ENCODE assay signal across 21 cellular contexts in genomic region chr2:239022437-239023260, GRCh38.
DNase-seq lines count a peak whose midpoint lies in the region; ATAC-seq and TF ChIP-seq lines count a peak whose summit lies in the region.
"Had no signal": no experiment of that assay in that cellular context is flagged by ENCODE, and none has a peak within 500 bp of the region (broad histone marks: within the 10 kb centered on the region; RNA-seq: fewer than 3 reads in every experiment).

No MANE protein-coding gene starts in this region.

- H3K79me2 ChIP-seq in osteoblast (ENCODE audit: insufficient read depth, low read length), result no peaks in the 10 kb centered on the region

- peaks cover 1% of the 10 kb centered on the region for H3K27me3 Mint-ChIP-seq in endodermal cell (ENCODE audit: insufficient read depth)

- H3K4me2 ChIP-seq in osteoblast (ENCODE audit: insufficient read depth, low read length), result no peak overlapping the region
- H3K4me2 ChIP-seq: A549, GM23338 had no signal

- no peak overlapping the region for H3K27ac Mint-ChIP-seq in endodermal cell
- H3K27ac Mint-ChIP-seq: CD4-positive, CD25-positive, alpha-beta regulatory T cell; GM23338 had no signal

- no peaks in the 10 kb centered on the region for H4K20me1 ChIP-seq in osteoblast (ENCODE audit: insufficient read depth, low read length)

- DNase-seq in left cardiac atrium (peak; percentile 3), cardiac septum (ENCODE audit: low spot score) (no peak), endodermal cell (peak; percentile 29), osteoblast (ENCODE audit: insufficient read length, low spot score, missing footprints) (peak; percentile 74)
- DNase-seq: CD4-positive, CD25-positive, alpha-beta regulatory T cell; DMS79; Karpas-422; NCI-H1694; NCI-H2081; NCI-H2171; NCI-H524 treated with DMSO at 0.1 percent for 48 hours; NCI-H82; SJCRH30 had no signal

- ATAC-seq in left cardiac atrium (no peak), GM21423 (IDR thresholded peaks at IDR 0.05; ENCODE audit: unreplicated experiment) (no peak), HG03571 (IDR thresholded peaks at IDR 0.05; ENCODE audit: unreplicated experiment) (no peak), GM19351 (IDR thresholded peaks at IDR 0.05; ENCODE audit: unreplicated experiment) (no peak)
- ATAC-seq: A549, GM12878, GM23338, Panc1 had no signal

- WGBS in endodermal cell (ENCODE audit: insufficient coverage in 1 of 2, insufficient read length in 1 of 2), 2 experiments, result 93 to 94% methylated on average over 6 to 16 of the region's 16 CpGs

- H3K27ac ChIP-seq in endodermal cell (ENCODE audit: low read depth, low read length), result no peak overlapping the region
- no peak overlapping the region for H3K27ac ChIP-seq in osteoblast (ENCODE audit: low read depth, low read length)
- H3K27ac ChIP-seq: A549, SJCRH30 had no signal

- H3K27me3 ChIP-seq in endodermal cell (ENCODE audit: control insufficient read depth, insufficient read depth, low read length, poor library complexity, severe bottlenecking) (no peaks in the 10 kb centered on the region), osteoblast (ENCODE audit: insufficient read depth, low read length) (no peaks in the 10 kb centered on the region)

- no peaks in the 10 kb centered on the region for H3K36me3 ChIP-seq in endodermal cell (ENCODE audit: control insufficient read depth, insufficient read depth, low read length)
- H3K36me3 ChIP-seq in osteoblast (ENCODE audit: insufficient read depth, low read length), result no peaks in the 10 kb centered on the region
- H3K36me3 ChIP-seq: HAP-1, SJCRH30 had no signal

- no peak overlapping the region for H3K9ac ChIP-seq in endodermal cell (ENCODE audit: extremely low read depth, low read length, poor library complexity, severe bottlenecking)

- H3K9me3 Mint-ChIP-seq in endodermal cell, result no peaks in the 10 kb centered on the region
- H3K9me3 Mint-ChIP-seq: GM23338 had no signal

- no peaks in the 10 kb centered on the region for H3K36me3 Mint-ChIP-seq in endodermal cell (ENCODE audit: low read depth)
- H3K36me3 Mint-ChIP-seq: CD4-positive, CD25-positive, alpha-beta regulatory T cell had no signal

- intact Hi-C loops in left cardiac atrium (cut with DNase I), result no loop called here
- intact Hi-C loops in cardiac septum (cut with DNase I), result no loop called here

- no peaks in the 10 kb centered on the region for H3K4me1 Mint-ChIP-seq in endodermal cell
- H3K4me1 Mint-ChIP-seq: CD4-positive, CD25-positive, alpha-beta regulatory T cell had no signal

- H3K4me1 ChIP-seq in endodermal cell (ENCODE audit: control insufficient read depth, insufficient read depth, low read length), result no peaks in the 10 kb centered on the region
- H3K4me1 ChIP-seq in osteoblast (ENCODE audit: insufficient read depth, low read length), result peaks cover 8% of the 10 kb centered on the region
- H3K4me1 ChIP-seq: HAP-1, SJCRH30 had no signal

- no peak overlapping the region for H3K4me3 Mint-ChIP-seq in endodermal cell
- H3K4me3 Mint-ChIP-seq: GM23338 had no signal

- H3K4me3 ChIP-seq in endodermal cell (ENCODE audit: low read length) (no peak overlapping the region), osteoblast (ENCODE audit: insufficient read depth, low read length) (no peak overlapping the region)
- H3K4me3 ChIP-seq: A549, GM12878, GM23338, HAP-1, SJCRH30 had no signal

- no peaks in the 10 kb centered on the region for H3K9me3 ChIP-seq in endodermal cell (ENCODE audit: control insufficient read depth, low read length)
- no peaks in the 10 kb centered on the region for H3K9me3 ChIP-seq in osteoblast (ENCODE audit: low read depth, low read length)
- H3K9me3 ChIP-seq: A549, HAP-1, SJCRH30 had no signal

- no peak overlapping the region for H2AFZ ChIP-seq in osteoblast (ENCODE audit: low read length)
- H2AFZ ChIP-seq: GM23338 had no signal

- TF ChIP-seq CTCF in endodermal cell (conservative IDR thresholded peaks at IDR 0.05) (no peak), osteoblast (IDR thresholded peaks at IDR 0.05; ENCODE audit: extremely low read depth, low read depth, low read length) (no peak)
